In genomic region chr7:123070702-123071286, GRCh38 we compare ENCODE assay signal across 10 cellular contexts.
DNase-seq lines count a peak whose midpoint lies in the region; ATAC-seq, FAIRE-seq and TF ChIP-seq lines count a peak whose summit lies in the region.
"Had no signal": no experiment of that assay in that cellular context is flagged by ENCODE, and none has a peak within 500 bp of the region (broad histone marks: within the 10 kb centered on the region; RNA-seq: fewer than 3 reads in every experiment).

No MANE protein-coding gene starts in this region.

- no peak overlapping the region for H3K27ac Mint-ChIP-seq in CD4-positive, alpha-beta memory T cell
- H3K27ac Mint-ChIP-seq: activated naive CD8-positive, alpha-beta T cell had no signal

- no peaks in the 10 kb centered on the region for H3K4me1 Mint-ChIP-seq in CD4-positive, alpha-beta memory T cell

- H3K27ac ChIP-seq in small intestine (ENCODE audit: low read depth in 1 of 2, low read length in 1 of 2) (no peak overlapping the region), right cardiac atrium (ENCODE audit: low read length) (no peak overlapping the region)
- H3K27ac ChIP-seq in CD4-positive, alpha-beta memory T cell (ENCODE audit: low read depth, low read length): no peak overlapping the region

- H3K27me3 ChIP-seq in small intestine (ENCODE audit: control insufficient read depth in 2 of 2, insufficient read depth in 2 of 2, low read length in 2 of 2) (no peaks in the 10 kb centered on the region), right cardiac atrium (ENCODE audit: control insufficient read depth, insufficient read depth) (no peaks in the 10 kb centered on the region)
- H3K27me3 ChIP-seq in CD4-positive, alpha-beta memory T cell (ENCODE audit: insufficient read depth, low read length): no peaks in the 10 kb centered on the region

- no peaks in the 10 kb centered on the region for H3K36me3 ChIP-seq in small intestine (ENCODE audit: control insufficient read depth in 2 of 2, insufficient read depth in 2 of 2, low read length in 2 of 2)
- no peaks in the 10 kb centered on the region for H3K36me3 ChIP-seq in CD4-positive, alpha-beta memory T cell (ENCODE audit: insufficient read depth, low read length)

- no peaks in the 10 kb centered on the region for H3K36me3 Mint-ChIP-seq in CD4-positive, alpha-beta memory T cell
- H3K36me3 Mint-ChIP-seq: activated naive CD8-positive, alpha-beta T cell had no signal

- H3K27me3 Mint-ChIP-seq in CD4-positive, alpha-beta memory T cell: no peaks in the 10 kb centered on the region
- H3K27me3 Mint-ChIP-seq: activated naive CD8-positive, alpha-beta T cell had no signal

- in situ Hi-C loops in astrocyte of the cerebellum (cut with HindIII; ENCODE audit: low sequenced_read_pairs): no loop called here

- no peak for FAIRE-seq in small intestine (lab: Jason Lieb, UNC)

- no peaks in the 10 kb centered on the region for H3K9me3 ChIP-seq in small intestine (ENCODE audit: control insufficient read depth, low read depth)
- H3K9me3 ChIP-seq in right cardiac atrium (ENCODE audit: control insufficient read depth, low read length): no peaks in the 10 kb centered on the region
- H3K9me3 ChIP-seq in CD4-positive, alpha-beta memory T cell (ENCODE audit: control insufficient read depth in 1 of 2, low read length in 2 of 2): no peaks in the 10 kb centered on the region

- H3K4me3 Mint-ChIP-seq in CD4-positive, alpha-beta memory T cell: no peak overlapping the region
- H3K4me3 Mint-ChIP-seq: activated naive CD8-positive, alpha-beta T cell had no signal

- peaks cover 0 to 13% (median 4%) of the 10 kb centered on the region in 8 donors for H3K9me3 Mint-ChIP-seq in CD4-positive, alpha-beta memory T cell

- POLR2A ChIA-PET in CD4-positive, alpha-beta memory T cell (lab: Charles Lee; ENCODE audit: partially characterized antibody): no interaction called here

- H3K4me3 ChIP-seq in Jurkat, Clone E6-1 (ENCODE audit: low read length): no peak overlapping the region
- H3K4me3 ChIP-seq in astrocyte of the cerebellum (ENCODE audit: low read depth, low read length): no peak overlapping the region
- H3K4me3 ChIP-seq in small intestine (ENCODE audit: low read depth in 1 of 2, low read length in 2 of 2): no peak overlapping the region
- H3K4me3 ChIP-seq in right cardiac atrium (ENCODE audit: low read length): no peak overlapping the region
- no peak overlapping the region for H3K4me3 ChIP-seq in CD4-positive, alpha-beta memory T cell (ENCODE audit: low read length in 2 of 2)

- peak; percentile 52 for TF ChIP-seq CTCF in astrocyte of the cerebellum (IDR thresholded peaks at IDR 0.05; ENCODE audit: low read depth, low read length, missing control alignments)

- DNase-seq in NCI-H1694 treated with DMSO at 0.1 percent for 48 hours (lab: John Stamatoyannopoulos, UW) (peak; percentile 8), NCI-H1694 (lab: John Stamatoyannopoulos, UW) (no peak), astrocyte of the cerebellum (ENCODE audit: low read depth) (no peak), small intestine (peak; percentile 20), right cardiac atrium (no peak), NCI-H69 (lab: John Stamatoyannopoulos, UW) (no peak)
- DNase-seq in Jurkat, Clone E6-1 (ENCODE audit: low read depth, low spot score): peak; percentile 38
- no peak for DNase-seq in CD4-positive, alpha-beta memory T cell
- DNase-seq: ACHN had no signal

- H3K4me1 ChIP-seq in small intestine (ENCODE audit: control insufficient read depth in 2 of 2, insufficient read depth in 1 of 2, low read depth in 1 of 2, low read length in 1 of 2) (no peaks in the 10 kb centered on the region), right cardiac atrium (ENCODE audit: control insufficient read depth, insufficient read depth, low read length) (no peaks in the 10 kb centered on the region)
- H3K4me1 ChIP-seq in CD4-positive, alpha-beta memory T cell (ENCODE audit: insufficient read depth, low read length): no peaks in the 10 kb centered on the region

- CTCF ChIA-PET in CD4-positive, alpha-beta memory T cell (lab: Charles Lee; ENCODE audit: partially characterized antibody): no interaction called here

- no peak for ATAC-seq in right cardiac atrium

- intact Hi-C loops in right cardiac atrium (cut with DNase I): no loop called here
- intact Hi-C loops in CD4-positive, alpha-beta memory T cell (cut with micrococcal nuclease): no loop called here

- WGBS in small intestine, 3 donors: 50 to 63% (median 58%) methylated on average over 5 of the region's 5 CpGs
- WGBS in right cardiac atrium: 58% methylated on average over 5 of the region's 5 CpGs

Comparison
In these comparisons a context has a peak if more than half of its experiments do, and no peak if none do; other contexts are left out.
1. DNase-seq: peak in NCI-H1694 treated with DMSO at 0.1 percent for 48 hours (single experiment), Jurkat, Clone E6-1 (single experiment) and small intestine (single experiment); none in NCI-H1694 (single experiment), astrocyte of the cerebellum (single experiment), right cardiac atrium (0 of 3), CD4-positive, alpha-beta memory T cell (0 of 5) and NCI-H69 (single experiment).